Comparison of ENCODE assay signal across 23 cellular contexts in genomic region chr1:222066539-222066938, GRCh38.
"Had no signal": no experiment of that assay in that cellular context is flagged by ENCODE, and none has a peak within 500 bp of the region (broad histone marks: within the 10 kb centered on the region; RNA-seq: fewer than 3 reads in every experiment).

No MANE protein-coding gene starts in this region.

- DNase-seq: dermis blood vessel endothelial cell; dorsolateral prefrontal cortex; effector CD4-positive, alpha-beta T cell; effector memory CD4-positive, alpha-beta T cell; foreskin keratinocyte; heart left ventricle; hypothalamus; immature natural killer cell; islet precursor cell; kidney; kidney glomerular epithelial cell; left colon; left ventricle myocardium inferior; lower lobe of right lung; mesenchymal stem cell; mucosa of descending colon; naive B cell had no signal

- H3K4me2 ChIP-seq: hepatocyte had no signal

- H3K4me1 ChIP-seq: foreskin keratinocyte, gastroesophageal sphincter had no signal

- H3K79me2 ChIP-seq: hepatocyte had no signal

- ATAC-seq: foreskin keratinocyte, gastroesophageal sphincter, heart left ventricle, left colon, left lobe of liver, lower lobe of right lung, mucosa of descending colon had no signal

- H3K27me3 ChIP-seq: esophagus muscularis mucosa, foreskin keratinocyte, gastroesophageal sphincter, heart left ventricle, hepatocyte had no signal

- H3K36me3 ChIP-seq: esophagus muscularis mucosa, gastroesophageal sphincter, heart left ventricle, left ventricle myocardium inferior, lower lobe of right lung had no signal

- H3K27ac Mint-ChIP-seq: immature natural killer cell, mesothelial cell of epicardium, naive B cell had no signal

- H3K27ac ChIP-seq: coronary artery, dorsolateral prefrontal cortex, esophagus muscularis mucosa, foreskin keratinocyte, gastroesophageal sphincter, heart left ventricle, hepatocyte, left ventricle myocardium inferior, lower lobe of right lung had no signal

- H3K4me1 Mint-ChIP-seq: immature natural killer cell, naive B cell had no signal

- H3K4me3 Mint-ChIP-seq: immature natural killer cell, mesothelial cell of epicardium, naive B cell had no signal

- H3K4me3 ChIP-seq: coronary artery, dorsolateral prefrontal cortex, esophagus muscularis mucosa, gastroesophageal sphincter, heart left ventricle, hepatocyte, left ventricle myocardium inferior, lower lobe of right lung, mucosa of descending colon had no signal

- H3K36me3 Mint-ChIP-seq: mesothelial cell of epicardium had no signal

- H2AFZ ChIP-seq: hepatocyte had no signal
